8 cellular contexts compared by ENCODE assay signal in genomic region chr9:136865768-136866103, GRCh38. TPM values are rescaled to one million over a fixed set of nuclear protein-coding genes. Genes with fewer than 3 reads are reported as not detected.
DNase-seq lines count a peak whose midpoint lies in the region; ATAC-seq, FAIRE-seq and TF ChIP-seq lines count a peak whose summit lies in the region.

No MANE protein-coding gene starts in this region.

- CTCF ChIA-PET in GM12878 (lab: Yijun Ruan, JAX) = no interaction called here

- TF ChIP-seq CTCF in GM12878 (IDR thresholded peaks at IDR 0.05 in 2 of 3, conservative IDR thresholded peaks at IDR 0.05 in 1 of 3; ENCODE audit: control insufficient read depth in 2 of 3, extremely low read depth in 1 of 3, insufficient read depth in 1 of 3, low read depth in 3 of 3, low read length in 3 of 3) (no peak), tibial artery (IDR thresholded peaks at IDR 0.05) (no peak)

- peak overlapping the region; percentile 84 for H3K4me3 Mint-ChIP-seq in T-helper 1 cell treated with Interleukin-12 subunit alpha and Interleukin-12 subunit beta and Interleukin-4 antibody, amounts not matched to agents 30 μg/mL and 1 μg/mL, for 36 hours

- TF ChIP-seq POLR2A in GM12878 (IDR thresholded peaks at IDR 0.05; ENCODE audit: low read depth, low read length) = no peak

- H3K27me3 Mint-ChIP-seq in T-helper 1 cell treated with Interleukin-12 subunit alpha and Interleukin-12 subunit beta and Interleukin-4 antibody, amounts not matched to agents 30 μg/mL and 1 μg/mL, for 36 hours (ENCODE audit: low read depth) = no peaks in the 10 kb centered on the region

- H3K9me3 ChIP-seq in GM12878 (replicated peaks; ENCODE audit: control insufficient read depth, insufficient read depth, low read length) (no peaks in the 10 kb centered on the region; the same call in 2 of the 3 replicates), tibial artery (no peaks in the 10 kb centered on the region)

- RAD21 ChIA-PET in GM12878 (lab: Charles Lee; ENCODE audit: unreplicated experiment) = no interaction called here

- H3K36me3 ChIP-seq in GM12878 (ENCODE audit: control insufficient read depth in 2 of 2, insufficient read depth in 2 of 2, low read length in 1 of 2) (peaks cover 3 to 8% of the 10 kb centered on the region in 2 experiments; a peak in 3 of 4 replicates), tibial artery (peaks cover 20 to 32% (median 30%) of the 10 kb centered on the region in 3 donors)

- SMC1A ChIA-PET in GM12878 (lab: Charles Lee; ENCODE audit: uncharacterized antibody, unreplicated experiment) = no interaction called here

- WGBS in GM12878 (ENCODE audit: insufficient coverage, insufficient replicate concordance, low lambda C conversion rate, missing lambda C conversion rate) = no CpG with 5 or more reads among the region's 20 CpGs

- intact Hi-C loops in GM12878 (cut with micrococcal nuclease; ENCODE audit: unreplicated experiment) (no loop called here), tibial artery (cut with DNase I; ENCODE audit: low total_unique reads) (no loop called here)

- H3K79me2 ChIP-seq in GM12878 (ENCODE audit: control insufficient read depth, insufficient read depth, low read length) = peaks cover 24% of the 10 kb centered on the region

- POLR2A ChIA-PET in GM12878 (lab: Charles Lee) = interaction anchor here (1.0 kb wide), 1 partner anchor 22 kb away, joined by 4 read pairs; no protein-coding TSS in a partner anchor

- in situ Hi-C loops in GM12878 (cut with MboI) = no loop called here

- no peak for FAIRE-seq in GM12878 (lab: Jason Lieb, UNC)

- H3K4me3 ChIP-seq in GM12878 (peak overlapping the region; percentile 97), tibial artery (peak overlapping the region; percentile 90 to 97)

- H3K36me3 Mint-ChIP-seq in T-helper 1 cell treated with Interleukin-12 subunit alpha and Interleukin-12 subunit beta and Interleukin-4 antibody, amounts not matched to agents 30 μg/mL and 1 μg/mL, for 36 hours (ENCODE audit: low read depth) = peaks cover 20% of the 10 kb centered on the region

- H3K9ac ChIP-seq in GM12878 (ENCODE audit: control insufficient read depth, insufficient read depth, low read length) = peak overlapping the region; percentile 83

- DNase-seq in T-helper 1 cell (no peak), GM12878 (ENCODE audit: low read depth, low spot score) (no peak), left lobe of liver (ENCODE audit: low spot score) (peak; percentile 76), tibial artery (peak; percentile 21 to 74), NOMO-1 treated with dmso at 0.1 percent for 144 hours (lab: John Stamatoyannopoulos, UW; ENCODE audit: unreplicated experiment) (no peak), NCI-H526 (lab: John Stamatoyannopoulos, UW) (no peak)

- BruUV-seq in GM12878 (replicated peaks; lab: Mats Ljungman, UMichigan) = no TSS peak

- ATAC-seq in GM12878 (peak; percentile 54), left lobe of liver (peak; percentile 60), GM21786 (IDR thresholded peaks at IDR 0.05; ENCODE audit: unreplicated experiment) (no peak)

- H3K4me2 ChIP-seq in GM12878 (ENCODE audit: control insufficient read depth, insufficient read depth) = peak overlapping the region; percentile 96

- H2AFZ ChIP-seq in GM12878 (ENCODE audit: control insufficient read depth, low read depth, low read length) = no peak overlapping the region; the same call in 1 of the 2 replicates

- H3K27ac ChIP-seq in GM12878 (ENCODE audit: control insufficient read depth, insufficient read depth) = peak overlapping the region; percentile 78
- peak overlapping the region; percentile 91 to 94 for H3K27ac ChIP-seq in tibial artery

- no peak for TF ChIP-seq EP300 in GM12878 (IDR thresholded peaks at IDR 0.05; ENCODE audit: borderline replicate concordance in 1 of 2, control insufficient read depth in 1 of 2, low read depth in 2 of 2, low read length in 2 of 2)

- no peak for TF ChIP-seq RAD21 in GM12878 (IDR thresholded peaks at IDR 0.05; ENCODE audit: insufficient read depth, low read depth, low read length)

- H3K9me3 Mint-ChIP-seq in T-helper 1 cell treated with Interleukin-12 subunit alpha and Interleukin-12 subunit beta and Interleukin-4 antibody, amounts not matched to agents 30 μg/mL and 1 μg/mL, for 36 hours = no peaks in the 10 kb centered on the region

- no peaks in the 10 kb centered on the region for H3K27me3 ChIP-seq in GM12878 (replicated peaks in 1 of 2; ENCODE audit: control insufficient read depth in 2 of 2, insufficient read depth in 2 of 2, low read length in 1 of 2)
- no peaks in the 10 kb centered on the region for H3K27me3 ChIP-seq in tibial artery

- peaks cover 20% of the 10 kb centered on the region for H3K4me1 Mint-ChIP-seq in T-helper 1 cell treated with Interleukin-12 subunit alpha and Interleukin-12 subunit beta and Interleukin-4 antibody, amounts not matched to agents 30 μg/mL and 1 μg/mL, for 36 hours (ENCODE audit: low read depth)

- H3K27ac Mint-ChIP-seq in T-helper 1 cell treated with Interleukin-12 subunit alpha and Interleukin-12 subunit beta and Interleukin-4 antibody, amounts not matched to agents 30 μg/mL and 1 μg/mL, for 36 hours = peak overlapping the region; percentile 74

- H3K4me1 ChIP-seq in GM12878 (ENCODE audit: control insufficient read depth, insufficient read depth, low read length) (peaks cover 5% of the 10 kb centered on the region), tibial artery (peaks cover 0 to 32% (median 27%) of the 10 kb centered on the region in 4 donors)

- H4K20me1 ChIP-seq in GM12878 (ENCODE audit: control insufficient read depth, insufficient read depth) = 0 out of 2 replicates have a peak, but pooled peaks cover 2% of the 10 kb centered on the region

RNA-seq across cellular contexts. Expression of gene EDF1, which starts 0.4 kb away (rescaled TPM):
- 70.5 and 88.5 TPM in 2 replicates for total RNA-seq in GM12878 (2013; cell fraction: nucleolus; rRNA removed)
- 312 and 337 TPM in 2 replicates for total RNA-seq in GM12878 (2014; rRNA removed)
- total RNA-seq in GM12878 (2014; rRNA removed; fragmentation: Illumina TruSeq; extraction: Trizol) = 320 and 361 TPM in 2 replicates
- 319 and 330 TPM in 2 replicates for total RNA-seq in GM12878 (2021)
- polyA plus RNA-seq in GM12878 (2011; ENCODE audit: low read depth) = 201 TPM
- polyA plus RNA-seq in GM12878 (2011; rRNA removed) = 265 and 335 TPM in 2 replicates
- polyA plus RNA-seq in GM12878 (2011; cell fraction: cytosol; rRNA removed) = 364 and 406 TPM in 2 replicates
- 197 and 264 TPM in 2 replicates for polyA plus RNA-seq in GM12878 (2011; cell fraction: nucleus; rRNA removed)
- polyA plus RNA-seq in GM12878 (2012) = 366 and 424 TPM in 2 replicates
- 98.0 and 304 TPM in 2 replicates for polyA plus RNA-seq in GM12878 (2014; fragmentation: Illumina TruSeq; extraction: Trizol)
- 100 to 1,000 TPM; 110 to 177 TPM for polyA plus RNA-seq in GM12878 (2014; fragmentation: Nextera tagmentation; extraction: Ambion mirVana)
- polyA plus RNA-seq in GM12878 (2014; rRNA removed) = 418 and 469 TPM in 2 replicates
- 100 to 1,000 TPM; 508 to 533 TPM for polyA plus RNA-seq in GM12878 (2016; fragmentation: Nextera tagmentation; extraction: Ambion mirVana)
- 98.5 and 108 TPM in 2 replicates for polyA minus RNA-seq in GM12878 (2011; rRNA and poly(A)+ RNA removed)
- polyA minus RNA-seq in GM12878 (2011; cell fraction: cytosol; rRNA and poly(A)+ RNA removed) = 77.8 and 81.8 TPM in 2 replicates
- polyA minus RNA-seq in GM12878 (2011; cell fraction: nucleus; rRNA and poly(A)+ RNA removed) = 29.1 and 55.4 TPM in 2 replicates
- 232 TPM for total RNA-seq in left lobe of liver

RNA-seq across cellular contexts. Expression of gene MAMDC4, which starts 13.6 kb away (rescaled TPM):
- 29.6 and 35.9 TPM in 2 replicates for total RNA-seq in GM12878 (2013; cell fraction: nucleolus; rRNA removed)
- 2.9 and 4.5 TPM in 2 replicates for total RNA-seq in GM12878 (2014; rRNA removed)
- 0.41 and 0.85 TPM in 2 replicates for total RNA-seq in GM12878 (2014; rRNA removed; fragmentation: Illumina TruSeq; extraction: Trizol)
- total RNA-seq in GM12878 (2021) = 4.3 and 4.8 TPM in 2 replicates
- 0.41 TPM for polyA plus RNA-seq in GM12878 (2011; ENCODE audit: low read depth)
- polyA plus RNA-seq in GM12878 (2011; rRNA removed) = 1.1 and 2.4 TPM in 2 replicates
- 2.3 and 4.8 TPM in 2 replicates for polyA plus RNA-seq in GM12878 (2011; cell fraction: cytosol; rRNA removed)
- 153 and 158 TPM in 2 replicates for polyA plus RNA-seq in GM12878 (2011; cell fraction: nucleus; rRNA removed)
- 4.2 and 5.7 TPM in 2 replicates for polyA plus RNA-seq in GM12878 (2012)
- 0.40 TPM in 1 of 2 replicates, not detected in the other for polyA plus RNA-seq in GM12878 (2014; fragmentation: Illumina TruSeq; extraction: Trizol)
- polyA plus RNA-seq in GM12878 (2014; fragmentation: Nextera tagmentation; extraction: Ambion mirVana) = under 1 TPM in 1 of 2 experiments, not detected in 1; 0.22 TPM
- polyA plus RNA-seq in GM12878 (2014; rRNA removed) = 5.7 and 8.2 TPM in 2 replicates
- polyA plus RNA-seq in GM12878 (2016; fragmentation: Nextera tagmentation; extraction: Ambion mirVana) = 1 to 10 TPM; 2.0 to 2.4 TPM
- polyA minus RNA-seq in GM12878 (2011; rRNA and poly(A)+ RNA removed) = 0.44 and 2.1 TPM in 2 replicates
- 0.21 and 1.5 TPM in 2 replicates for polyA minus RNA-seq in GM12878 (2011; cell fraction: cytosol; rRNA and poly(A)+ RNA removed)
- 9.8 and 12.2 TPM in 2 replicates for polyA minus RNA-seq in GM12878 (2011; cell fraction: nucleus; rRNA and poly(A)+ RNA removed)
- 28.6 TPM for total RNA-seq in left lobe of liver

RNA-seq across cellular contexts. Expression of gene PHPT1, which starts 16.5 kb away (rescaled TPM):
- 66.9 and 74.5 TPM in 2 replicates for total RNA-seq in GM12878 (2013; cell fraction: nucleolus; rRNA removed)
- 123 and 124 TPM in 2 replicates for total RNA-seq in GM12878 (2014; rRNA removed)
- total RNA-seq in GM12878 (2014; rRNA removed; fragmentation: Illumina TruSeq; extraction: Trizol) = 59.6 and 70.6 TPM in 2 replicates
- total RNA-seq in GM12878 (2021) = 131 and 132 TPM in 2 replicates
- polyA plus RNA-seq in GM12878 (2011; ENCODE audit: low read depth) = 68.1 TPM
- 39.9 and 90.2 TPM in 2 replicates for polyA plus RNA-seq in GM12878 (2011; rRNA removed)
- polyA plus RNA-seq in GM12878 (2011; cell fraction: cytosol; rRNA removed) = 155 and 276 TPM in 2 replicates
- polyA plus RNA-seq in GM12878 (2011; cell fraction: nucleus; rRNA removed) = 525 and 671 TPM in 2 replicates
- 128 and 143 TPM in 2 replicates for polyA plus RNA-seq in GM12878 (2012)
- polyA plus RNA-seq in GM12878 (2014; fragmentation: Illumina TruSeq; extraction: Trizol) = 7.1 and 56.2 TPM in 2 replicates
- 100 to 1,000 TPM; 169 to 200 TPM for polyA plus RNA-seq in GM12878 (2014; fragmentation: Nextera tagmentation; extraction: Ambion mirVana)
- 148 and 151 TPM in 2 replicates for polyA plus RNA-seq in GM12878 (2014; rRNA removed)
- polyA plus RNA-seq in GM12878 (2016; fragmentation: Nextera tagmentation; extraction: Ambion mirVana) = 100 to 1,000 TPM; 306 to 323 TPM
- polyA minus RNA-seq in GM12878 (2011; rRNA and poly(A)+ RNA removed) = 13.4 and 29.2 TPM in 2 replicates
- polyA minus RNA-seq in GM12878 (2011; cell fraction: cytosol; rRNA and poly(A)+ RNA removed) = 21.8 and 22.6 TPM in 2 replicates
- polyA minus RNA-seq in GM12878 (2011; cell fraction: nucleus; rRNA and poly(A)+ RNA removed) = 48.0 and 54.5 TPM in 2 replicates
- total RNA-seq in left lobe of liver = 58.2 TPM

RNA-seq across cellular contexts. Expression of gene TRAF2, which starts 20.6 kb away (rescaled TPM):
- total RNA-seq in GM12878 (2013; cell fraction: nucleolus; rRNA removed) = 38.1 and 39.7 TPM in 2 replicates
- total RNA-seq in GM12878 (2014; rRNA removed) = 15.8 and 16.8 TPM in 2 replicates
- total RNA-seq in GM12878 (2014; rRNA removed; fragmentation: Illumina TruSeq; extraction: Trizol) = 12.3 and 13.2 TPM in 2 replicates
- total RNA-seq in GM12878 (2021) = 31.0 and 33.5 TPM in 2 replicates
- 5.8 TPM for polyA plus RNA-seq in GM12878 (2011; ENCODE audit: low read depth)
- 10.5 and 21.6 TPM in 2 replicates for polyA plus RNA-seq in GM12878 (2011; rRNA removed)
- 27.2 and 41.1 TPM in 2 replicates for polyA plus RNA-seq in GM12878 (2011; cell fraction: cytosol; rRNA removed)
- polyA plus RNA-seq in GM12878 (2011; cell fraction: nucleus; rRNA removed) = 41.5 and 49.9 TPM in 2 replicates
- polyA plus RNA-seq in GM12878 (2012) = 13.9 and 17.4 TPM in 2 replicates
- polyA plus RNA-seq in GM12878 (2014; fragmentation: Illumina TruSeq; extraction: Trizol) = 1.9 and 10.0 TPM in 2 replicates
- 1 to 10 TPM in 1 of 2 experiments, under 1 TPM in 1; 0.34 to 1.1 TPM for polyA plus RNA-seq in GM12878 (2014; fragmentation: Nextera tagmentation; extraction: Ambion mirVana)
- polyA plus RNA-seq in GM12878 (2014; rRNA removed) = 28.1 and 29.4 TPM in 2 replicates
- 10 to 100 TPM; 39.3 to 39.5 TPM for polyA plus RNA-seq in GM12878 (2016; fragmentation: Nextera tagmentation; extraction: Ambion mirVana)
- 17.8 and 29.4 TPM in 2 replicates for polyA minus RNA-seq in GM12878 (2011; rRNA and poly(A)+ RNA removed)
- polyA minus RNA-seq in GM12878 (2011; cell fraction: cytosol; rRNA and poly(A)+ RNA removed) = 10.8 and 15.8 TPM in 2 replicates
- 31.7 and 38.1 TPM in 2 replicates for polyA minus RNA-seq in GM12878 (2011; cell fraction: nucleus; rRNA and poly(A)+ RNA removed)
- 7.4 TPM for total RNA-seq in left lobe of liver

RNA-seq across cellular contexts. Expression of gene AJM1, which starts 23.5 kb away (rescaled TPM):
- total RNA-seq in GM12878 (2013; cell fraction: nucleolus; rRNA removed) = 13.9 and 16.4 TPM in 2 replicates
- 0.98 and 1.2 TPM in 2 replicates for total RNA-seq in GM12878 (2014; rRNA removed)
- 0.27 and 0.46 TPM in 2 replicates for total RNA-seq in GM12878 (2014; rRNA removed; fragmentation: Illumina TruSeq; extraction: Trizol)
- 1.9 and 2.5 TPM in 2 replicates for total RNA-seq in GM12878 (2021)
- 0.25 TPM for polyA plus RNA-seq in GM12878 (2011; ENCODE audit: low read depth)
- 0.55 and 1.2 TPM in 2 replicates for polyA plus RNA-seq in GM12878 (2011; rRNA removed)
- polyA plus RNA-seq in GM12878 (2011; cell fraction: cytosol; rRNA removed) = 0.97 and 1.9 TPM in 2 replicates
- polyA plus RNA-seq in GM12878 (2011; cell fraction: nucleus; rRNA removed) = 35.1 and 40.0 TPM in 2 replicates
- polyA plus RNA-seq in GM12878 (2012) = 1.9 and 2.7 TPM in 2 replicates
- polyA plus RNA-seq in GM12878 (2014; fragmentation: Illumina TruSeq; extraction: Trizol) = 0.06 TPM in 1 of 2 replicates, not detected in the other
- polyA plus RNA-seq in GM12878 (2014; fragmentation: Nextera tagmentation; extraction: Ambion mirVana) = not detected
- polyA plus RNA-seq in GM12878 (2014; rRNA removed) = 1.6 and 2.7 TPM in 2 replicates
- polyA plus RNA-seq in GM12878 (2016; fragmentation: Nextera tagmentation; extraction: Ambion mirVana) = under 1 TPM; 0.54 to 0.82 TPM
- 0.07 and 0.62 TPM in 2 replicates for polyA minus RNA-seq in GM12878 (2011; rRNA and poly(A)+ RNA removed)
- 0.31 and 1.1 TPM in 2 replicates for polyA minus RNA-seq in GM12878 (2011; cell fraction: cytosol; rRNA and poly(A)+ RNA removed)
- polyA minus RNA-seq in GM12878 (2011; cell fraction: nucleus; rRNA and poly(A)+ RNA removed) = 3.6 and 4.8 TPM in 2 replicates
- total RNA-seq in left lobe of liver = 4.1 TPM

Comparison
In these comparisons a context has a peak if more than half of its experiments do, and no peak if none do; other contexts are left out.
1. DNase-seq: peak in left lobe of liver (single experiment) and tibial artery (2 of 2); none in T-helper 1 cell (0 of 5), GM12878 (single experiment), NOMO-1 treated with dmso at 0.1 percent for 144 hours (single experiment) and NCI-H526 (0 of 2).